In genomic region chr9:109095321-109095720, GRCh38 we compare ENCODE assay signal across 16 cellular contexts.
"Had no signal": no experiment of that assay in that cellular context is flagged by ENCODE, and none has a peak within 500 bp of the region (broad histone marks: within the 10 kb centered on the region; RNA-seq: fewer than 3 reads in every experiment).

No MANE protein-coding gene starts in this region.

- DNase-seq: activated CD4-positive, alpha-beta T cell treated with anti-CD3 and anti-CD28 coated beads for 4 hours; activated gamma-delta T cell treated with Interleukin-2 at 50 U/mL for 16 hours; esophagus squamous epithelium; kidney glomerular epithelial cell; mesenchymal stem cell; ovary; stimulated activated CD4-positive, alpha-beta T cell treated with anti-CD3 and anti-CD28 coated beads, Interleukin-15, amount 100 ng/mL, for 24 hours; stimulated activated CD4-positive, alpha-beta T cell treated with anti-CD3 and anti-CD28 coated beads, Interleukin-4, amount 100 ng/mL, for 1 hour; stimulated activated naive CD4-positive, alpha-beta T cell; substantia nigra; transverse colon had no signal

- H3K4me3 Mint-ChIP-seq: central memory CD8-positive, alpha-beta T cell; neural crest cell; T-helper 1 cell treated with Interleukin-12 subunit alpha and Interleukin-12 subunit beta and Interleukin-4 antibody, amounts not matched to agents 30 μg/mL and 1 μg/mL, for 36 hours had no signal

- H3K36me3 ChIP-seq: ovary had no signal

- H3K27ac Mint-ChIP-seq: T-helper 1 cell treated with Interleukin-12 subunit alpha and Interleukin-12 subunit beta and Interleukin-4 antibody, amounts not matched to agents 30 μg/mL and 1 μg/mL, for 36 hours had no signal

- H3K9me3 Mint-ChIP-seq: central memory CD8-positive, alpha-beta T cell; neural crest cell; T-helper 1 cell treated with Interleukin-12 subunit alpha and Interleukin-12 subunit beta and Interleukin-4 antibody, amounts not matched to agents 30 μg/mL and 1 μg/mL, for 36 hours had no signal

- H3K27me3 Mint-ChIP-seq: central memory CD8-positive, alpha-beta T cell had no signal

- H3K4me3 ChIP-seq: coronary artery, esophagus squamous epithelium, ovary, transverse colon, vagina had no signal

- H3K9me3 ChIP-seq: esophagus squamous epithelium, ovary, transverse colon, vagina had no signal

- H3K27ac ChIP-seq: coronary artery, esophagus squamous epithelium, vagina had no signal

- H3K27me3 ChIP-seq: esophagus squamous epithelium, ovary, transverse colon, vagina had no signal
